In genomic region chr10:28663576-28664368, GRCh38 we compare ENCODE assay signal across 8 cellular contexts. TPM values are rescaled to one million over a fixed set of nuclear protein-coding genes. Genes with fewer than 3 reads are reported as not detected.
DNase-seq lines count a peak whose midpoint lies in the region; ATAC-seq and TF ChIP-seq lines count a peak whose summit lies in the region.

No MANE protein-coding gene starts in this region.

- H3K4me3 Mint-ChIP-seq in activated naive CD4-positive, alpha-beta T cell treated with anti-CD3 and anti-CD28 coated beads for 36 hours: no peak overlapping the region

- H4K91ac ChIP-seq in trophoblast cell (ENCODE audit: low read depth, low read length): peak overlapping the region; percentile 82

- no peak for TF ChIP-seq EP300 in SK-N-SH (IDR thresholded peaks at IDR 0.05; ENCODE audit: borderline replicate concordance in 1 of 2, low read depth in 1 of 2, low read length in 1 of 2)

- H3K27ac ChIP-seq in HCT116 (ENCODE audit: low read depth, low read length) (no peak overlapping the region), SK-N-SH (ENCODE audit: low read depth in 2 of 2, low read length in 1 of 2) (no peak overlapping the region), trophoblast cell (ENCODE audit: low read depth, low read length) (peak overlapping the region; percentile 59), uterus (no peak overlapping the region)

- no peak overlapping the region for H3K4ac ChIP-seq in trophoblast cell (ENCODE audit: low read depth, low read length)

- no peaks in the 10 kb centered on the region for H3K27me3 ChIP-seq in HCT116 (ENCODE audit: insufficient read depth, low read length)
- H3K27me3 ChIP-seq in SK-N-SH (ENCODE audit: insufficient read depth): 0 out of 2 replicates have a peak, but pooled peaks cover 9% of the 10 kb centered on the region
- H3K27me3 ChIP-seq in trophoblast cell (ENCODE audit: insufficient read depth, low read length): no peaks in the 10 kb centered on the region
- no peaks in the 10 kb centered on the region for H3K27me3 ChIP-seq in uterus

- no peaks in the 10 kb centered on the region for H3K9me3 Mint-ChIP-seq in activated naive CD4-positive, alpha-beta T cell treated with anti-CD3 and anti-CD28 coated beads for 36 hours

- CTCF ChIA-PET in HCT116 (lab: Charles Lee): interaction anchor here (0.6 to 3.3 kb wide), 23 partner anchors 9 to 641 kb away, joined by 3 to 87 read pairs (median 5); no protein-coding TSS in a partner anchor
- CTCF ChIA-PET in SK-N-SH (lab: Yijun Ruan, JAX): interaction anchor here (0.5 to 8.8 kb wide), 108 partner anchors 9 to 849 kb away, joined by 3 to 133 read pairs (median 4); partner anchors contain the start of gene BAMBI
- CTCF ChIA-PET in activated naive CD4-positive, alpha-beta T cell treated with anti-CD3 and anti-CD28 coated beads for 36 hours (lab: Charles Lee): interaction anchor here (0.5 to 2.5 kb wide), 24 partner anchors 10 to 1822 kb away, joined by 3 to 25 read pairs (median 3); partner anchors contain the start of gene BAMBI

- H3K23ac ChIP-seq in trophoblast cell (ENCODE audit: low read length): no peak overlapping the region

- peak overlapping the region; percentile 53 for H3K14ac ChIP-seq in trophoblast cell (ENCODE audit: low read length)

- H4K12ac ChIP-seq in trophoblast cell (ENCODE audit: low read depth, low read length): no peak overlapping the region

- POLR2A ChIA-PET in HCT116 (lab: Charles Lee) (interaction anchor here (0.6 to 1.1 kb wide), 2 partner anchors 328 to 466 kb away, joined by 4 to 6 read pairs; no protein-coding TSS in a partner anchor), SK-N-SH (lab: Yijun Ruan, JAX) (no interaction called here)

- H3K4me1 ChIP-seq in HCT116 (ENCODE audit: control insufficient read depth in 1 of 2, insufficient read depth in 2 of 2, low read length in 2 of 2) (peaks cover 2 to 20% of the 10 kb centered on the region in 2 experiments; a peak in 3 of 4 replicates), SK-N-SH (ENCODE audit: control insufficient read depth in 1 of 2, insufficient read depth in 2 of 2, low read depth in 1 of 2, low read length in 1 of 2) (no peaks in the 10 kb centered on the region), trophoblast cell (ENCODE audit: control insufficient read depth in 1 of 2, insufficient read depth in 2 of 2, low read length in 2 of 2) (peaks cover 10 to 30% of the 10 kb centered on the region in 2 experiments), uterus (no peaks in the 10 kb centered on the region)

- DNase-seq in GM10266 (ENCODE audit: extremely low spot score): peak; percentile 81
- DNase-seq in HCT116 (ENCODE audit: low read depth, low spot score): peak; percentile 66
- peak; percentile 61 for DNase-seq in MV-4-11 (lab: John Stamatoyannopoulos, UW)
- DNase-seq in SK-N-SH: peak; percentile 82
- DNase-seq in activated naive CD4-positive, alpha-beta T cell treated with anti-CD3 and anti-CD28 coated beads for 36 hours: peak; percentile 84
- peak; percentile 78 for DNase-seq in glomerular visceral epithelial cell (ENCODE audit: extremely low spot score)
- DNase-seq in trophoblast cell: peak; percentile 76 to 96
- peak; percentile 81 to 84 for DNase-seq in uterus

- H3K79me2 ChIP-seq in HCT116 (ENCODE audit: insufficient read depth, low read length): no peaks in the 10 kb centered on the region
- no peaks in the 10 kb centered on the region for H3K79me2 ChIP-seq in SK-N-SH (ENCODE audit: insufficient read depth)
- no peaks in the 10 kb centered on the region for H3K79me2 ChIP-seq in trophoblast cell (ENCODE audit: control insufficient read depth, insufficient read depth, low read length, poor library complexity)

- no peak overlapping the region for H3K27ac Mint-ChIP-seq in activated naive CD4-positive, alpha-beta T cell treated with anti-CD3 and anti-CD28 coated beads for 36 hours

- no peak overlapping the region for H2BK12ac ChIP-seq in trophoblast cell (ENCODE audit: low read length)

- peak overlapping the region; percentile 85 for H2BK120ac ChIP-seq in trophoblast cell (ENCODE audit: insufficient read depth, low read length, poor library complexity)

- H3K4me1 Mint-ChIP-seq in activated naive CD4-positive, alpha-beta T cell treated with anti-CD3 and anti-CD28 coated beads for 36 hours (ENCODE audit: low read depth): peaks cover 7% of the 10 kb centered on the region

- peak overlapping the region; percentile 61 for H4K8ac ChIP-seq in trophoblast cell (ENCODE audit: low read depth, low read length)

- no peaks in the 10 kb centered on the region for H3K36me3 Mint-ChIP-seq in activated naive CD4-positive, alpha-beta T cell treated with anti-CD3 and anti-CD28 coated beads for 36 hours (ENCODE audit: low read depth)

- TF ChIP-seq POLR2A in HCT116 (IDR thresholded peaks at IDR 0.05; ENCODE audit: borderline replicate concordance, extremely low read depth, insufficient read depth, insufficient read length) (no peak), uterus (IDR thresholded peaks at IDR 0.05) (no peak)

- H3K18ac ChIP-seq in trophoblast cell (ENCODE audit: low read length): no peak overlapping the region

- RAD21 ChIA-PET in HCT116 (lab: Charles Lee; ENCODE audit: low non-redundant PET in 1 of 2, low total read pairs in 2 of 2, uncharacterized antibody in 2 of 2, unreplicated experiment in 2 of 2): interaction anchor here (0.9 to 2.7 kb wide), 9 partner anchors 9 to 641 kb away, joined by 3 to 34 read pairs (median 3); no protein-coding TSS in a partner anchor

- H3K27me3 Mint-ChIP-seq in activated naive CD4-positive, alpha-beta T cell treated with anti-CD3 and anti-CD28 coated beads for 36 hours (ENCODE audit: low read depth): peaks cover 30% of the 10 kb centered on the region

- H3K9ac ChIP-seq in HCT116 (ENCODE audit: low read length) (no peak overlapping the region), SK-N-SH (no peak overlapping the region), trophoblast cell (ENCODE audit: low read length) (no peak overlapping the region)

- no peak overlapping the region for H3K4me3 ChIP-seq in HCT116 (replicated peaks in 1 of 2; ENCODE audit: low read depth in 1 of 2, low read length in 2 of 2)
- H3K4me3 ChIP-seq in SK-N-SH (ENCODE audit: low read depth in 2 of 2, low read length in 1 of 2): no peak overlapping the region; a peak in 1 of 4 replicates
- H3K4me3 ChIP-seq in trophoblast cell (ENCODE audit: low read depth, low read length): no peak overlapping the region
- H3K4me3 ChIP-seq in uterus: no peak overlapping the region

- H3K36me3 ChIP-seq in HCT116 (ENCODE audit: control insufficient read depth in 1 of 2, insufficient read depth in 2 of 2, low read length in 2 of 2) (no peaks in the 10 kb centered on the region), SK-N-SH (replicated peaks in 1 of 2; ENCODE audit: control insufficient read depth in 1 of 2, insufficient read depth in 2 of 2, low read length in 1 of 2) (no peaks in the 10 kb centered on the region), trophoblast cell (ENCODE audit: control insufficient read depth in 1 of 2, insufficient read depth in 2 of 2, low read length in 2 of 2) (no peaks in the 10 kb centered on the region), uterus (no peaks in the 10 kb centered on the region)

- H4K20me1 ChIP-seq in HCT116 (ENCODE audit: insufficient read depth) (no peaks in the 10 kb centered on the region), SK-N-SH (ENCODE audit: insufficient read depth) (no peaks in the 10 kb centered on the region)

- WGBS in SK-N-SH (ENCODE audit: low lambda C conversion rate): 2% methylated on average over 9 of the region's 9 CpGs
- WGBS in trophoblast cell (ENCODE audit: extremely low coverage, insufficient coverage, insufficient read length): no CpG with 5 or more reads among the region's 9 CpGs

- H3K4me2 ChIP-seq in HCT116 (ENCODE audit: low read length) (peak overlapping the region; percentile 40), SK-N-SH (no peak overlapping the region), trophoblast cell (ENCODE audit: low read length) (no peak overlapping the region)

- H3K9me2 ChIP-seq in HCT116 (ENCODE audit: insufficient read depth) (no peaks in the 10 kb centered on the region), SK-N-SH (no peaks in the 10 kb centered on the region)

- H2BK5ac ChIP-seq in trophoblast cell (ENCODE audit: low read depth, low read length, poor library complexity): peak overlapping the region; percentile 90

- H2AFZ ChIP-seq in HCT116 (ENCODE audit: low read depth, low read length, poor library complexity, severe bottlenecking): peak overlapping the region; percentile 77
- H2AFZ ChIP-seq in SK-N-SH (ENCODE audit: low read depth): no peak overlapping the region
- no peak overlapping the region for H2AFZ ChIP-seq in trophoblast cell (ENCODE audit: insufficient read depth, low read length, poor library complexity)

- TF ChIP-seq RAD21 in HCT116 (IDR thresholded peaks at IDR 0.05; ENCODE audit: low read depth) (peak; percentile 97), SK-N-SH (IDR thresholded peaks at IDR 0.05; ENCODE audit: low read length) (peak; percentile 100)

- intact Hi-C loops in HCT116 (cut with micrococcal nuclease) (loop anchor here (1.0 to 5.0 kb wide), 5 partner anchors 35 to 641 kb away; no protein-coding TSS in a partner anchor), uterus (cut with DNase I; ENCODE audit: low total_unique reads) (loop anchor here (2.0 kb wide), 1 partner anchor 641 kb away; no protein-coding TSS in a partner anchor)
- intact Hi-C loops in activated naive CD4-positive, alpha-beta T cell treated with anti-CD3 and anti-CD28 coated beads for 36 hours (cut with micrococcal nuclease): loop anchor here (1.0 kb wide), 4 partner anchors 35 to 641 kb away; no protein-coding TSS in a partner anchor

- H2AK5ac ChIP-seq in trophoblast cell (ENCODE audit: low read length): peak overlapping the region; percentile 52

- H3K79me1 ChIP-seq in trophoblast cell (ENCODE audit: low read length): peaks cover 31% of the 10 kb centered on the region

- no TSS peak for BruUV-seq in HCT116 (replicated peaks; lab: Mats Ljungman, UMichigan)

- peak; percentile 98 for ATAC-seq in HCT116

- no peaks in the 10 kb centered on the region for H3F3A ChIP-seq in SK-N-SH (replicated peaks; ENCODE audit: insufficient read depth)

- no peaks in the 10 kb centered on the region for H3K9me3 ChIP-seq in HCT116 (ENCODE audit: control insufficient read depth in 1 of 2, insufficient read depth in 1 of 2, low read depth in 1 of 2, low read length in 2 of 2)
- H3K9me3 ChIP-seq in SK-N-SH: no peaks in the 10 kb centered on the region
- H3K9me3 ChIP-seq in trophoblast cell (ENCODE audit: insufficient read depth, low read depth, low read length): no peaks in the 10 kb centered on the region
- H3K9me3 ChIP-seq in uterus: no peaks in the 10 kb centered on the region

- TF ChIP-seq CTCF in GM10266 (IDR thresholded peaks at IDR 0.05; ENCODE audit: control insufficient read depth, insufficient read depth, low read depth, missing control alignments): peak; percentile 95
- TF ChIP-seq CTCF in HCT116 (IDR thresholded peaks at IDR 0.05 in 2 of 3, conservative IDR thresholded peaks at IDR 0.05 in 1 of 3; ENCODE audit: borderline replicate concordance in 1 of 3, insufficient read depth in 1 of 3, low read depth in 2 of 3, low read length in 2 of 3): peak; percentile 92 to 99 (median 97)
- TF ChIP-seq CTCF in SK-N-SH (IDR thresholded peaks at IDR 0.05): peak; percentile 99
- peak; percentile 92 to 98 (median 94) for TF ChIP-seq CTCF in uterus (IDR thresholded peaks at IDR 0.05)

RNA-seq across cellular contexts. Expression of gene BAMBI, which starts 13.5 kb away (rescaled TPM):
- total RNA-seq in HCT116 (2021; ENCODE audit: unreplicated experiment) (6.2 TPM), uterus (10 to 100 TPM in 2 of 4 donors, 1 to 10 TPM in 2; 6.4 to 18.3 (median 14.0) TPM)
- 7.2 and 10.1 TPM in 2 replicates for polyA plus RNA-seq in HCT116 (2012)
- 2.8 and 2.9 TPM in 2 replicates for polyA plus RNA-seq in SK-N-SH (2012; rRNA removed)
- 3.0 and 4.1 TPM in 2 replicates for polyA plus RNA-seq in SK-N-SH (2012; cell fraction: cytosol; rRNA removed)
- polyA plus RNA-seq in SK-N-SH (2012; cell fraction: nucleus; rRNA removed): 3.3 and 3.8 TPM in 2 replicates
- total RNA-seq in activated naive CD4-positive, alpha-beta T cell treated with anti-CD3 and anti-CD28 coated beads for 36 hours: under 1 TPM; 0.57 to 0.59 TPM
- polyA plus RNA-seq in trophoblast cell (2013): 372 and 404 TPM in 2 replicates
